Comparison of ENCODE assay signal across 7 cellular contexts in genomic region chr5:77015938-77016569, GRCh38. TPM values are rescaled to one million over a fixed set of nuclear protein-coding genes. Genes with fewer than 3 reads are reported as not detected.
DNase-seq lines count a peak whose midpoint lies in the region; ATAC-seq, FAIRE-seq and TF ChIP-seq lines count a peak whose summit lies in the region.

No MANE protein-coding gene starts in this region.

- no peak overlapping the region for H3K27ac ChIP-seq in naive thymus-derived CD4-positive, alpha-beta T cell (ENCODE audit: low read depth, low read length)
- H3K27ac ChIP-seq in effector memory CD4-positive, alpha-beta T cell (ENCODE audit: insufficient read depth, low read length, poor library complexity, severe bottlenecking) = no peak overlapping the region

- no peak for ATAC-seq in naive thymus-derived CD4-positive, alpha-beta T cell
- ATAC-seq in GM18520 (IDR thresholded peaks at IDR 0.05; ENCODE audit: unreplicated experiment) = no peak

- DNase-seq in GM04504 (ENCODE audit: low read depth) = peak; percentile 21
- peak; percentile 59 for DNase-seq in NCI-H1436 (lab: John Stamatoyannopoulos, UW)
- peak; percentile 66 for DNase-seq in bronchial epithelial cell (ENCODE audit: low read depth)
- DNase-seq in naive thymus-derived CD4-positive, alpha-beta T cell = peak in 5 of 9 donors; percentile 2 to 21 (median 8)
- DNase-seq in effector memory CD4-positive, alpha-beta T cell = no peak
- no peak for DNase-seq in mucosa of gallbladder (ENCODE audit: low spot score)

- CTCF ChIA-PET in naive thymus-derived CD4-positive, alpha-beta T cell (lab: Charles Lee) = interaction anchor here (0.7 kb wide), 1 partner anchor 417 kb away, joined by 3 read pairs; no protein-coding TSS in a partner anchor

- H3K9me3 Mint-ChIP-seq in naive thymus-derived CD4-positive, alpha-beta T cell = no peaks in the 10 kb centered on the region

- POLR2A ChIA-PET in naive thymus-derived CD4-positive, alpha-beta T cell (lab: Charles Lee) = no interaction called here

- H3K36me3 Mint-ChIP-seq in naive thymus-derived CD4-positive, alpha-beta T cell = no peaks in the 10 kb centered on the region

- no peaks in the 10 kb centered on the region for H3K36me3 ChIP-seq in bronchial epithelial cell (ENCODE audit: control insufficient read depth, insufficient read depth, low read length)
- H3K36me3 ChIP-seq in naive thymus-derived CD4-positive, alpha-beta T cell (ENCODE audit: control insufficient read depth in 2 of 3, insufficient read depth in 3 of 3, low read length in 3 of 3) = no peaks in the 10 kb centered on the region
- no peaks in the 10 kb centered on the region for H3K36me3 ChIP-seq in effector memory CD4-positive, alpha-beta T cell (ENCODE audit: control insufficient read depth, insufficient read depth, low read length)

- H3K9me3 ChIP-seq in naive thymus-derived CD4-positive, alpha-beta T cell (ENCODE audit: control insufficient read depth in 2 of 3, low read length in 3 of 3) = no peaks in the 10 kb centered on the region
- H3K9me3 ChIP-seq in effector memory CD4-positive, alpha-beta T cell (ENCODE audit: control insufficient read depth, low read length) = no peaks in the 10 kb centered on the region

- TF ChIP-seq CTCF in bronchial epithelial cell (IDR thresholded peaks at IDR 0.05; ENCODE audit: insufficient read depth, low read length, severe bottlenecking) = peak; percentile 15

- no peaks in the 10 kb centered on the region for H3K27me3 ChIP-seq in bronchial epithelial cell (ENCODE audit: control insufficient read depth, insufficient read depth, low read length)
- H3K27me3 ChIP-seq in naive thymus-derived CD4-positive, alpha-beta T cell (ENCODE audit: control insufficient read depth in 2 of 2, insufficient read depth in 2 of 2, low read length in 2 of 2) = no peaks in the 10 kb centered on the region
- H3K27me3 ChIP-seq in effector memory CD4-positive, alpha-beta T cell (replicated peaks; ENCODE audit: control insufficient read depth, insufficient read depth, low read length, poor library complexity, severe bottlenecking) = no peaks in the 10 kb centered on the region

- peaks cover 13 to 43% (median 23%) of the 10 kb centered on the region in 5 donors for H3K27me3 Mint-ChIP-seq in naive thymus-derived CD4-positive, alpha-beta T cell

- H3K4me3 ChIP-seq in bronchial epithelial cell (ENCODE audit: low read depth, low read length) = no peak overlapping the region
- no peak overlapping the region for H3K4me3 ChIP-seq in naive thymus-derived CD4-positive, alpha-beta T cell (ENCODE audit: low read length)
- no peak overlapping the region for H3K4me3 ChIP-seq in effector memory CD4-positive, alpha-beta T cell (ENCODE audit: insufficient read depth, low read depth, low read length, poor library complexity, severe bottlenecking)

- peak; percentile 47 for FAIRE-seq in bronchial epithelial cell (lab: Jason Lieb, UNC)

- no peak overlapping the region for H3K27ac Mint-ChIP-seq in naive thymus-derived CD4-positive, alpha-beta T cell

- H3K4me3 Mint-ChIP-seq in naive thymus-derived CD4-positive, alpha-beta T cell = no peak overlapping the region

- peaks cover 0 to 13% (median 0%) of the 10 kb centered on the region in 7 donors for H3K4me1 Mint-ChIP-seq in naive thymus-derived CD4-positive, alpha-beta T cell

- no peaks in the 10 kb centered on the region for H3K4me1 ChIP-seq in naive thymus-derived CD4-positive, alpha-beta T cell (ENCODE audit: control insufficient read depth in 2 of 2, insufficient read depth in 2 of 2, low read length in 2 of 2)
- H3K4me1 ChIP-seq in effector memory CD4-positive, alpha-beta T cell (ENCODE audit: control insufficient read depth, insufficient read depth, low read length, poor library complexity, severe bottlenecking) = no peaks in the 10 kb centered on the region

- intact Hi-C loops in naive thymus-derived CD4-positive, alpha-beta T cell (cut with micrococcal nuclease) = loop anchor here in 1 of 2 donors (1.0 to 5.0 kb wide), 2 partner anchors 148 to 414 kb away; no protein-coding TSS in a partner anchor

RNA-seq across cellular contexts. Expression of gene AGGF1, which starts 14.2 kb away (rescaled TPM):
- total RNA-seq in bronchial epithelial cell = 16.1 and 22.3 TPM in 2 replicates
- total RNA-seq in naive thymus-derived CD4-positive, alpha-beta T cell = 10 to 100 TPM; 17.2 to 32.4 (median 29.2) TPM
- polyA plus RNA-seq in naive thymus-derived CD4-positive, alpha-beta T cell = 10 to 100 TPM; 27.5 to 33.3 TPM
- total RNA-seq in mucosa of gallbladder = 23.4 TPM

Comparison
In these comparisons a context has a peak if more than half of its experiments do, and no peak if none do; other contexts are left out.
1. DNase-seq: peak in GM04504 (single experiment), NCI-H1436 (single experiment), bronchial epithelial cell (single experiment) and naive thymus-derived CD4-positive, alpha-beta T cell (5 of 9); none in effector memory CD4-positive, alpha-beta T cell (0 of 3) and mucosa of gallbladder (single experiment).